Comparison of ENCODE assay signal across 8 cellular contexts in the genomic region with DNA sequence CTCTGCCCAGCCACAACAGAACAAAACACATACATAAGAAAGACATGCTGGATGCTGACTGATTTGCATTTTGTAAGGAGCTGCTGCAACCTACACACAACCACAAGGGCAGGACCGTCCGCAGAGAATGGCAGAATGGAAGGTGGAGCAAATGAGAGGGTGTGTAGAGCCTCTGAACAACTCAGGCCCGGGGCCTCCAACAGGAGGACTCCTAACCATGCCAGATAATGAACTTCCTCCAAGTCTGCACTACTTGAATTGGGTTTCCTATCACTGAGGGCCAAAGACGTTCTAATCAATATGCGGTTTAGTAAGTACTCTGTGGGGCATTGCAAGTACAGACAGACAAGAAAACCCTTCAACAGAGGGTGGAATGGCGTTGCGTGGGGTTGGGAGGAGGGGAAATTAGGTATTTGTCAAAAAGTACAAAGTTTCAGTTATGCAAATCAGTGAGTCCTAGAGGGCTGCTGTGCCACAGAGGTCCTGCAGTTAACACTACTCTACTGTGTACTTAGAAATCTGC. TPM values are rescaled to one million over a fixed set of nuclear protein-coding genes. Genes with fewer than 3 reads are reported as not detected.
DNase-seq lines count a peak whose midpoint lies in the region; ATAC-seq and TF ChIP-seq lines count a peak whose summit lies in the region.

No MANE protein-coding gene starts in this region.

- no peak overlapping the region for H3K9ac ChIP-seq in HUES64 (ENCODE audit: low read depth, low read length)

- H3K27ac ChIP-seq in HUES64 (ENCODE audit: low read depth, low read length) (peak overlapping the region; percentile 25; the same call in 1 of the 2 replicates), SJCRH30 (no peak overlapping the region)

- TF ChIP-seq CTCF in mucosa of descending colon (IDR thresholded peaks at IDR 0.05): no peak

- H3K4me1 ChIP-seq in HUES64 (ENCODE audit: insufficient read depth, low read length) (peaks cover 66% of the 10 kb centered on the region), mucosa of descending colon (ENCODE audit: low read depth) (peaks cover 17% of the 10 kb centered on the region), SJCRH30 (no peaks in the 10 kb centered on the region)

- H3K4me3 ChIP-seq in HUES64 (ENCODE audit: low read length) (no peak overlapping the region), mucosa of descending colon (no peak overlapping the region), SJCRH30 (no peak overlapping the region)

- 47% methylated on average over 7 of the region's 7 CpGs for WGBS in HUES64

- DNase-seq in mucosa of descending colon (no peak), NCI-H1694 treated with DMSO at 0.1 percent for 48 hours (lab: John Stamatoyannopoulos, UW) (no peak), SJCRH30 (no peak), DMS153 treated with DMSO at 0.1 percent for 48 hours (lab: John Stamatoyannopoulos, UW; ENCODE audit: unreplicated experiment) (no peak)
- DNase-seq in effector CD8-positive, alpha-beta T cell (lab: John Stamatoyannopoulos, UW): no peak

- intact Hi-C loops in mucosa of descending colon (cut with DNase I, micrococcal nuclease): no loop called here

- no peaks in the 10 kb centered on the region for H3K36me3 ChIP-seq in HUES64 (ENCODE audit: insufficient read depth, low read length)
- H3K36me3 ChIP-seq in mucosa of descending colon (ENCODE audit: low read depth): no peaks in the 10 kb centered on the region
- H3K36me3 ChIP-seq in SJCRH30: peaks cover 7% of the 10 kb centered on the region; the same call in 1 of the 2 replicates

- ATAC-seq in GM18861 (IDR thresholded peaks at IDR 0.05; ENCODE audit: unreplicated experiment) (peak; percentile 75), GM21737 (IDR thresholded peaks at IDR 0.05; ENCODE audit: unreplicated experiment) (peak; percentile 75), mucosa of descending colon (peak; percentile 43)

- H3K27me3 ChIP-seq in HUES64 (ENCODE audit: insufficient read depth, low read length) (no peaks in the 10 kb centered on the region), SJCRH30 (no peaks in the 10 kb centered on the region)

- H3K9me3 ChIP-seq in HUES64 (ENCODE audit: insufficient read depth, low read depth, low read length): no peaks in the 10 kb centered on the region
- no peaks in the 10 kb centered on the region for H3K9me3 ChIP-seq in mucosa of descending colon
- no peaks in the 10 kb centered on the region for H3K9me3 ChIP-seq in SJCRH30 (replicated peaks)

RNA-seq across cellular contexts. Expression of a gene that starts 14.6 kb away (rescaled TPM):
- 62.1 TPM for polyA plus RNA-seq in HUES64 (2013, experiment 1 of 2)
- 53.1 TPM for polyA plus RNA-seq in HUES64 (2013, experiment 2 of 2)
- 10 to 100 TPM; 57.8 to 83.5 (median 75.2) TPM for total RNA-seq in mucosa of descending colon
- 89.8 and 92.6 TPM in 2 replicates for total RNA-seq in SJCRH30 (2014; rRNA removed; shearing (Covaris generic))
